ENCODE assay signal across 17 cellular contexts in the genomic region with DNA sequence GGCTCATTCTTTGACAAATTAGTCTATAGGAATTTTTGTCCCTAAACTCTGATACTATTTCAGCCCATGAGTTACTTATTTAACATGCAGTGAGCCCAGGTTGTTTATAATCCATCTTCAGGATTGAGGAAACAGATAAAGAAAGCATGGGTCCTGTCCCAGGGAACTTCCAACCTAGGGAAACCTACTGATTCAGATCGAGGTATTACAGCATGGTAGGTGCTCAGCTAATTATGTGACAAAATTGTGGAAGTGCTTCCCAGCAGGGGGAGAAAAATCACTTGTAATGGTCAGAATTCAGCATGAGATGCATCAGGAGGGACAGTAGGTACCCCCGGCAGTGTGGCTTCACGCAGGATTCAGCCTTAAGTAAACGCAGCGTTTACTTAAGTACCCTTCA.
"Had no signal": no experiment of that assay in that cellular context is flagged by ENCODE, and none has a peak within 500 bp of the region (broad histone marks: within the 10 kb centered on the region; RNA-seq: fewer than 3 reads in every experiment).

No MANE protein-coding gene starts in this region.

- H3K27me3 ChIP-seq: ascending aorta, tibial artery had no signal

- ATAC-seq: activated naive CD8-positive, alpha-beta T cell treated with anti-CD3 and anti-CD28 coated beads, Interleukin-2, amount 50 U/mL, for 24 hours; activated T-helper 17 cell treated with anti-CD3 and anti-CD28 coated beads, Interleukin-2, amount 50 U/mL, for 72 hours; naive thymus-derived CD8-positive, alpha-beta T cell had no signal

- H3K27ac ChIP-seq: ascending aorta, left ventricle myocardium inferior, skin epidermis, tibial artery had no signal

- DNase-seq: activated CD4-positive, alpha-beta T cell treated with anti-CD3 and anti-CD28 coated beads for 1 hour; activated CD4-positive, alpha-beta T cell treated with anti-CD3 and anti-CD28 coated beads, Interleukin-2, amount 50 U/mL, for 4 hours; activated naive CD8-positive, alpha-beta T cell treated with anti-CD3 and anti-CD28 coated beads, Interleukin-2, amount 50 U/mL, for 24 hours; activated T-cell treated with anti-CD3 and anti-CD28 coated beads for 4 hours; hippocampal formation; left ventricle myocardium inferior; mucosa of descending colon; naive thymus-derived CD8-positive, alpha-beta T cell; nucleus accumbens; stimulated activated CD4-positive, alpha-beta T cell treated with anti-CD3 and anti-CD28 coated beads, Interleukin-4, amount 100 ng/mL, for 24 hours; stimulated activated naive CD4-positive, alpha-beta T cell; tibial artery had no signal

- H3K27ac Mint-ChIP-seq: activated naive CD4-positive, alpha-beta T cell treated with anti-CD3 and anti-CD28 coated beads for 36 hours; activated naive CD8-positive, alpha-beta T cell treated with anti-CD3 and anti-CD28 coated beads, Interleukin-2, amount 50 U/mL, for 24 hours; endodermal cell; naive thymus-derived CD8-positive, alpha-beta T cell had no signal

- H3K9me3 Mint-ChIP-seq: activated naive CD4-positive, alpha-beta T cell treated with anti-CD3 and anti-CD28 coated beads for 36 hours; activated naive CD8-positive, alpha-beta T cell treated with anti-CD3 and anti-CD28 coated beads, Interleukin-2, amount 50 U/mL, for 24 hours; endodermal cell; naive thymus-derived CD8-positive, alpha-beta T cell had no signal

- H3K4me1 Mint-ChIP-seq: naive thymus-derived CD8-positive, alpha-beta T cell had no signal

- H3K4me3 ChIP-seq: ascending aorta, left ventricle myocardium inferior, mucosa of descending colon, skin epidermis, tibial artery had no signal

- H3K9me3 ChIP-seq: ascending aorta, left ventricle myocardium inferior, mucosa of descending colon, tibial artery had no signal

- H3K36me3 Mint-ChIP-seq: naive thymus-derived CD8-positive, alpha-beta T cell had no signal

- H3K4me3 Mint-ChIP-seq: activated naive CD4-positive, alpha-beta T cell treated with anti-CD3 and anti-CD28 coated beads for 36 hours; activated naive CD8-positive, alpha-beta T cell treated with anti-CD3 and anti-CD28 coated beads, Interleukin-2, amount 50 U/mL, for 24 hours; activated T-helper 17 cell treated with anti-CD3 and anti-CD28 coated beads, Interleukin-2, amount 50 U/mL, for 72 hours; endodermal cell had no signal

- H3K36me3 ChIP-seq: ascending aorta, left ventricle myocardium inferior, tibial artery had no signal
